1 cellular context compared by ENCODE assay signal in genomic region chr3:191361456-191361855, GRCh38.
TF ChIP-seq lines count a peak whose summit lies in the region.

No MANE protein-coding gene starts in this region.

TF ChIP-seq in GM23338, 12 proteins besides CTCF, POLR2A, EP300 and RAD21 (continued from another document):
- no peak for TF ChIP-seq ZNF462 (CRISPR knock-in tag; IDR thresholded peaks at IDR 0.05)
- no peak for TF ChIP-seq ETS1 (IDR thresholded peaks at IDR 0.05)
- no peak for TF ChIP-seq JUNB (IDR thresholded peaks at IDR 0.05; ENCODE audit: unreplicated experiment)
- TF ChIP-seq CREB1 (CRISPR knock-in tag; IDR thresholded peaks at IDR 0.05; ENCODE audit: low read depth): no peak
- TF ChIP-seq ZNF331 (CRISPR knock-in tag; IDR thresholded peaks at IDR 0.05; ENCODE audit: low read depth): no peak
